1 cellular context compared by ENCODE assay signal in the genomic region with DNA sequence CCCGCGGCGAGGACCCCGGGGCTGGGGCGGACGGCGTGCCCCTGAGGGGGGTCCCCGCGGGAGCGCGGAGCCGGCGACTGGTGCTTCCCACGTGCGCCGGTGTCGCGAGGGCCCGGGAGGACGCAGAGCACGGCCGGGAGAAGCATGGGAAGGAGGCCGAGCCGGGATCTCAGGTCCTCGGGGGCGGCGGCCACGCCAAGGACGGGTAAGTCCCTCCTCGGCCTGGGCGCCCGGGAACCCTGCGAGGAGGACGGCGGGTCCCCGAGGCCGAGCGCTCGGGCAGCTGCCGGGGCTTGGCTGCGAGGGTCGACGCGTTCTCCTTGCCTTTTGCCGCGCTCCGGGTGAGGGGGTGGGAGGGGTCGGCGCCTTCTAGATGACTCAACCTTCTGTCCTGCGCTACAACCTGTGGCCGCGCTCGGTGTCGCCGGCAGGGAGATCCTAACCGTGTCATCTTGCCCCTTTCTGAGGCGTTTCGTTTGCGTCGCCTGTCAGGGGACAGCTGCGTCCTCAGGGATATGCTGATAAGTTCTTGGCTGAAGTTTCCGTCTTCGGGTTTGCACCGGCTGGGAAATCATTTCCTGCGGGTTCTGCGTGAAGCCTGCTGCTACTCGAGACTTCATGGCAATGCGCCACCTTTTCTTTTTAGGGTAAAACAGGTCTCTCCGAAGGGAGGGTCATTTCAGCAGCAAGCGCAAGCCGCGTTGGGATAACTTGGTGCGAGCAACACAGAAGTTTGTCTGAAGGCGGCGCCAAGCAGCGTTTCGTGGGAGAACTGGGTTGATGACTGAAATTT.
A peak's percentile ranks its signal among the peaks of the same experiment; 100 is the strongest.
TF ChIP-seq lines count a peak whose summit lies in the region.

No MANE protein-coding gene starts in this region.

TF ChIP-seq in HepG2, 621 proteins besides CTCF, POLR2A, EP300 and RAD21 (continued from another document and continues in another):
- TF ChIP-seq ZBTB4 (CRISPR knock-in tag; IDR thresholded peaks at IDR 0.05; ENCODE audit: borderline replicate concordance), result no peak
- no peak for TF ChIP-seq GATAD2A (CRISPR knock-in tag; IDR thresholded peaks at IDR 0.05)
- no peak; the same call in 1 of the 2 replicates for TF ChIP-seq ZNF777 (CRISPR knock-in tag; IDR thresholded peaks at IDR 0.05)
- 0 out of 2 replicates have a peak, but pooled peaks have one; percentile 10 for TF ChIP-seq FOXO1 (CRISPR knock-in tag; IDR thresholded peaks at IDR 0.05)
- TF ChIP-seq ZNF766 (CRISPR knock-in tag; IDR thresholded peaks at IDR 0.05; ENCODE audit: borderline replicate concordance), result no peak
- TF ChIP-seq EEA1 (CRISPR knock-in tag; IDR thresholded peaks at IDR 0.05; ENCODE audit: borderline replicate concordance), result peak; percentile 35; the same call in 1 of the 2 replicates
- no peak for TF ChIP-seq ZNF510 (CRISPR knock-in tag; IDR thresholded peaks at IDR 0.05; ENCODE audit: low read depth)
- no peak for TF ChIP-seq LCORL (IDR thresholded peaks at IDR 0.05)
- no peak for TF ChIP-seq LCORL (CRISPR knock-in tag; IDR thresholded peaks at IDR 0.05)
- no peak for TF ChIP-seq ZNF768 (CRISPR knock-in tag; IDR thresholded peaks at IDR 0.05)
- TF ChIP-seq, protein P1, sequence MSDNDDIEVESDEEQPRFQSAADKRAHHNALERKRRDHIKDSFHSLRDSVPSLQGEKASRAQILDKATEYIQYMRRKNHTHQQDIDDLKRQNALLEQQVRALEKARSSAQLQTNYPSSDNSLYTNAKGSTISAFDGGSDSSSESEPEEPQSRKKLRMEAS (IDR thresholded peaks at IDR 0.05), result no peak; the same call in 1 of the 2 replicates
- no peak for TF ChIP-seq KDM6A (CRISPR knock-in tag; IDR thresholded peaks at IDR 0.05; ENCODE audit: low read depth)
- no peak for TF ChIP-seq TMF1 (CRISPR knock-in tag; IDR thresholded peaks at IDR 0.05; ENCODE audit: low read depth)
- no peak for TF ChIP-seq ATF7 (IDR thresholded peaks at IDR 0.05)
- TF ChIP-seq ATF7 (CRISPR knock-in tag; IDR thresholded peaks at IDR 0.05), result no peak
- TF ChIP-seq TAF1 (CRISPR knock-in tag; IDR thresholded peaks at IDR 0.05), result no peak; the same call in 1 of the 2 replicates
- TF ChIP-seq, protein P2, sequence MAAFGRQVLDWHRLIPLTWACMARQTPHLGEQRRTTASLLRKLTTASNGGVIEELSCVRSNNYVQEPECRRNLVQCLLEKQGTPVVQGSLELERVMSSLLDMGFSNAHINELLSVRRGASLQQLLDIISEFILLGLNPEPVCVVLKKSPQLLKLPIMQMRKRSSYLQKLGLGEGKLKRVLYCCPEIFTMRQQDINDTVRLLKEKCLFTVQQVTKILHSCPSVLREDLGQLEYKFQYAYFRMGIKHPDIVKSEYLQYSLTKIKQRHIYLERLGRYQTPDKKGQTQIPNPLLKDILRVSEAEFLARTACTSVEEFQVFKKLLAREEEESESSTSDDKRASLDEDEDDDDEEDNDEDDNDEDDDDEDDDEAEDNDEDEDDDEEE (CRISPR knock-in tag; IDR thresholded peaks at IDR 0.05), result peak; percentile 68; the same call in 1 of the 2 replicates
- TF ChIP-seq GMEB2 (CRISPR knock-in tag; IDR thresholded peaks at IDR 0.05; ENCODE audit: low read depth), result no peak
- no peak for TF ChIP-seq ZNF251 (CRISPR knock-in tag; IDR thresholded peaks at IDR 0.05)
- TF ChIP-seq RNF2 (conservative IDR thresholded peaks at IDR 0.05; ENCODE audit: low read depth), result no peak
- no peak for TF ChIP-seq TBX2 (CRISPR knock-in tag; IDR thresholded peaks at IDR 0.05; ENCODE audit: borderline replicate concordance)
- TF ChIP-seq ZSCAN21 (CRISPR knock-in tag; IDR thresholded peaks at IDR 0.05; ENCODE audit: borderline replicate concordance), result no peak
- TF ChIP-seq RCOR2 (CRISPR knock-in tag; IDR thresholded peaks at IDR 0.05), result no peak
- no peak for TF ChIP-seq ZNF580 (CRISPR knock-in tag; IDR thresholded peaks at IDR 0.05; ENCODE audit: borderline replicate concordance, low read depth)
- no peak for TF ChIP-seq ZNF335 (CRISPR knock-in tag; IDR thresholded peaks at IDR 0.05)
- no peak for TF ChIP-seq ZNF18 (CRISPR knock-in tag; IDR thresholded peaks at IDR 0.05; ENCODE audit: insufficient replicate concordance)
- no peak for TF ChIP-seq REST (IDR thresholded peaks at IDR 0.05; ENCODE audit: borderline replicate concordance in 1 of 2, low read depth in 1 of 2, low read length in 2 of 2)
- TF ChIP-seq REL (CRISPR knock-in tag; conservative IDR thresholded peaks at IDR 0.05), result 0 out of 2 replicates have a peak, but pooled peaks have one; percentile 40
- TF ChIP-seq, protein P3, sequence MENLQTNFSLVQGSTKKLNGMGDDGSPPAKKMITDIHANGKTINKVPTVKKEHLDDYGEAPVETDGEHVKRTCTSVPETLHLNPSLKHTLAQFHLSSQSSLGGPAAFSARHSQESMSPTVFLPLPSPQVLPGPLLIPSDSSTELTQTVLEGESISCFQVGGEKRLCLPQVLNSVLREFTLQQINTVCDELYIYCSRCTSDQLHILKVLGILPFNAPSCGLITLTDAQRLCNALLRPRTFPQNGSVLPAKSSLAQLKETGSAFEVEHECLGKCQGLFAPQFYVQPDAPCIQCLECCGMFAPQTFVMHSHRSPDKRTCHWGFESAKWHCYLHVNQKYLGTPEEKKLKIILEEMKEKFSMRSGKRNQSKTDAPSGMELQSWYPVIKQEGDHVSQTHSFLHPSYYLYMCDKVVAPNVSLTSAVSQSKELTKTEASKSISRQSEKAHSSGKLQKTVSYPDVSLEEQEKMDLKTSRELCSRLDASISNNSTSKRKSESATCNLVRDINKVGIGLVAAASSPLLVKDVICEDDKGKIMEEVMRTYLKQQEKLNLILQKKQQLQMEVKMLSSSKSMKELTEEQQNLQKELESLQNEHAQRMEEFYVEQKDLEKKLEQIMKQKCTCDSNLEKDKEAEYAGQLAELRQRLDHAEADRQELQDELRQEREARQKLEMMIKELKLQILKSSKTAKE (CRISPR knock-in tag; IDR thresholded peaks at IDR 0.05; ENCODE audit: borderline replicate concordance), result no peak
- TF ChIP-seq ZNF501 (CRISPR knock-in tag; IDR thresholded peaks at IDR 0.05), result no peak
- no peak for TF ChIP-seq TCF7 (IDR thresholded peaks at IDR 0.05; ENCODE audit: low read depth)
